1 cellular context compared by ENCODE assay signal in the genomic region with DNA sequence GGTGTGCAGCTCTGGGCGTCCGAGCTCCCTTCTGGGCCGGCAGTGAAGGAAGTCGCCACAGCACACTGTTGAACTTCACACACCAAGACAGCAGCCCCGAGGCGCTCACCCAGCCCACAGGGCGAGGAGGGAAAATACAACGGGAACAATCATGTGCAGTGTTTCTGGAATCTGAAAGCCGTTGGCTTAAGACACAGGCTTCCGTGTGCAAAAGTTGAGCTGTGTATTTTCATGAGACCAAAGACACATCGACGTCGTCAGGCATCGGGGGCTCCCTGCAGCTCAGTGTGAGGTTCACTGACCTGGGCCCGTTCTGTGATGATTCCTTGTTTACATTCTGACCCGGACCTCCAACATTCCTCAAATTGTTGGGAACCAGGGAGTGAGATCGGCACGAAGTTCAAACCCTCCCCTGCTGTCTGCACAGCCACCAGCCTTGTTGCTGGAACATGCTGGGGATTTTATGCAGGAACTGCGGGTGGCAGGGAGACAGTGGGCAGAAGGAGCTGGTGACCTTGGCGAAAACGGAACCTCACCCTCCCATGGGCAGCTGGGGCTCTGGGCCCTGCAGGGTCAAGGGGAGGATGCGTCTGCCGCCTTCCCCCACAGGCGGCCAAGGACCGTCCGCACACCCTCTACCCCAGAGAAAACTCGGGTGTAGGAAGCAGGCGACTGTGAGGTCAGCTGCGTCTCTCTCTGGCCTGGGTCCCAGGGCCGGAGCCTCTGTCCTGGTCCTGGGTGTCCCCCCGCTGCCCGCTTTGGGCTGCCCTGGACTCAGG.
A peak's percentile ranks its signal among the peaks of the same experiment; 100 is the strongest.
TF ChIP-seq lines count a peak whose summit lies in the region.

No MANE protein-coding gene starts in this region.

TF ChIP-seq in HepG2, 621 proteins besides CTCF, POLR2A, EP300 and RAD21 (continued from another document and continues in another):
- TF ChIP-seq ARNT (IDR thresholded peaks at IDR 0.05) (no peak), ZNF263 (CRISPR knock-in tag; IDR thresholded peaks at IDR 0.05) (peak; percentile 51; the same call in 1 of the 2 replicates), EZH2 (conservative IDR thresholded peaks at IDR 0.05; ENCODE audit: low read depth, low read length) (no peak), KLF13 (CRISPR knock-in tag; IDR thresholded peaks at IDR 0.05) (no peak; the same call in 1 of the 2 replicates), ZSCAN30 (CRISPR knock-in tag; IDR thresholded peaks at IDR 0.05) (no peak), KLF12 (CRISPR knock-in tag; IDR thresholded peaks at IDR 0.05; ENCODE audit: borderline replicate concordance) (no peak), ZNF207 (IDR thresholded peaks at IDR 0.05; ENCODE audit: borderline replicate concordance) (no peak), ZNF234 (CRISPR knock-in tag; conservative IDR thresholded peaks at IDR 0.05) (no peak), ZNF792 (CRISPR knock-in tag; IDR thresholded peaks at IDR 0.05) (peak; percentile 76; the same call in 1 of the 2 replicates), CREB1 (IDR thresholded peaks at IDR 0.05) (peak; percentile 27; the same call in 1 of the 2 replicates), CREB1 (CRISPR knock-in tag; IDR thresholded peaks at IDR 0.05) (no peak), ZNF557 (CRISPR knock-in tag; IDR thresholded peaks at IDR 0.05) (peak; percentile 93), PHF5A (CRISPR knock-in tag; IDR thresholded peaks at IDR 0.05; ENCODE audit: low read depth, unreplicated experiment) (peak; percentile 77), ZNF12 (CRISPR knock-in tag; IDR thresholded peaks at IDR 0.05) (peak; percentile 58; the same call in 1 of the 2 replicates), CBFB (CRISPR knock-in tag; IDR thresholded peaks at IDR 0.05) (peak; percentile 89), BORCS8-MEF2B (CRISPR knock-in tag; IDR thresholded peaks at IDR 0.05) (peak; percentile 88), ZNF124 (CRISPR knock-in tag; IDR thresholded peaks at IDR 0.05) (peak; percentile 59; the same call in 1 of the 2 replicates), TSC22D2 (CRISPR knock-in tag; IDR thresholded peaks at IDR 0.05; ENCODE audit: borderline replicate concordance) (peak; percentile 85; the same call in 1 of the 2 replicates), ZNF781 (CRISPR knock-in tag; IDR thresholded peaks at IDR 0.05; ENCODE audit: borderline replicate concordance, not compliant biosample characterization) (peak; percentile 97), NRL (CRISPR knock-in tag; IDR thresholded peaks at IDR 0.05; ENCODE audit: borderline replicate concordance) (peak; percentile 85; the same call in 1 of the 2 replicates), ZNF230 (CRISPR knock-in tag; IDR thresholded peaks at IDR 0.05) (0 out of 2 replicates have a peak, but pooled peaks have one; percentile 67), ZNF773 (CRISPR knock-in tag; IDR thresholded peaks at IDR 0.05; ENCODE audit: borderline replicate concordance) (peak; percentile 18; the same call in 1 of the 2 replicates), ARNT2 (CRISPR knock-in tag; IDR thresholded peaks at IDR 0.05; ENCODE audit: low read depth) (peak; percentile 61; the same call in 1 of the 2 replicates), XBP1 (CRISPR knock-in tag; IDR thresholded peaks at IDR 0.05) (0 out of 2 replicates have a peak, but pooled peaks have one; percentile 65), HMG20A (CRISPR knock-in tag; IDR thresholded peaks at IDR 0.05; ENCODE audit: borderline replicate concordance) (peak; percentile 87), TP53 (CRISPR knock-in tag; conservative IDR thresholded peaks at IDR 0.05) (no peak; the same call in 1 of the 2 replicates), ZNF264 (CRISPR knock-in tag; IDR thresholded peaks at IDR 0.05) (peak; percentile 86), HHEX (CRISPR knock-in tag; IDR thresholded peaks at IDR 0.05) (no peak), ZNF589 (CRISPR knock-in tag; conservative IDR thresholded peaks at IDR 0.05) (peak; percentile 83; the same call in 1 of the 2 replicates), HNF4A (CRISPR knock-in tag; IDR thresholded peaks at IDR 0.05) (peak; percentile 97), SETDB1 (CRISPR knock-in tag; IDR thresholded peaks at IDR 0.05; ENCODE audit: borderline replicate concordance) (no peak), CENPX (CRISPR knock-in tag; IDR thresholded peaks at IDR 0.05) (no peak), NR2F6 (IDR thresholded peaks at IDR 0.05) (peak; percentile 82), NR2F6 (CRISPR knock-in tag; IDR thresholded peaks at IDR 0.05) (peak; percentile 86), NFKBIZ (CRISPR knock-in tag; IDR thresholded peaks at IDR 0.05) (peak; percentile 90), JUNB (CRISPR knock-in tag; IDR thresholded peaks at IDR 0.05; ENCODE audit: borderline replicate concordance) (peak; percentile 76; the same call in 1 of the 2 replicates), POLR2G (IDR thresholded peaks at IDR 0.05; ENCODE audit: low read depth, low read length) (no peak), MTA1 (CRISPR knock-in tag; IDR thresholded peaks at IDR 0.05; ENCODE audit: borderline replicate concordance) (peak; percentile 96), ZKSCAN8 (CRISPR knock-in tag; IDR thresholded peaks at IDR 0.05; ENCODE audit: borderline replicate concordance) (peak; percentile 91; the same call in 1 of the 2 replicates), NCOA5 (CRISPR knock-in tag; IDR thresholded peaks at IDR 0.05) (no peak), SMAD1 (CRISPR knock-in tag; IDR thresholded peaks at IDR 0.05; ENCODE audit: borderline replicate concordance, low read depth) (no peak), ZNF572 (CRISPR knock-in tag; IDR thresholded peaks at IDR 0.05) (no peak)
- TF ChIP-seq, protein P1, sequence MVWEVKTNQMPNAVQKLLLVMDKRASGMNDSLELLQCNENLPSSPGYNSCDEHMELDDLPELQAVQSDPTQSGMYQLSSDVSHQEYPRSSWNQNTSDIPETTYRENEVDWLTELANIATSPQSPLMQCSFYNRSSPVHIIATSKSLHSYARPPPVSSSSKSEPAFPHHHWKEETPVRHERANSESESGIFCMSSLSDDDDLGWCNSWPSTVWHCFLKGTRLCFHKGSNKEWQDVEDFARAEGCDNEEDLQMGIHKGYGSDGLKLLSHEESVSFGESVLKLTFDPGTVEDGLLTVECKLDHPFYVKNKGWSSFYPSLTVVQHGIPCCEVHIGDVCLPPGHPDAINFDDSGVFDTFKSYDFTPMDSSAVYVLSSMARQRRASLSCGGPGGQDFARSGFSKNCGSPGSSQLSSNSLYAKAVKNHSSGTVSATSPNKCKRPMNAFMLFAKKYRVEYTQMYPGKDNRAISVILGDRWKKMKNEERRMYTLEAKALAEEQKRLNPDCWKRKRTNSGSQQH (CRISPR knock-in tag; IDR thresholded peaks at IDR 0.05; ENCODE audit: low read depth): no peak
- TF ChIP-seq, protein P2, sequence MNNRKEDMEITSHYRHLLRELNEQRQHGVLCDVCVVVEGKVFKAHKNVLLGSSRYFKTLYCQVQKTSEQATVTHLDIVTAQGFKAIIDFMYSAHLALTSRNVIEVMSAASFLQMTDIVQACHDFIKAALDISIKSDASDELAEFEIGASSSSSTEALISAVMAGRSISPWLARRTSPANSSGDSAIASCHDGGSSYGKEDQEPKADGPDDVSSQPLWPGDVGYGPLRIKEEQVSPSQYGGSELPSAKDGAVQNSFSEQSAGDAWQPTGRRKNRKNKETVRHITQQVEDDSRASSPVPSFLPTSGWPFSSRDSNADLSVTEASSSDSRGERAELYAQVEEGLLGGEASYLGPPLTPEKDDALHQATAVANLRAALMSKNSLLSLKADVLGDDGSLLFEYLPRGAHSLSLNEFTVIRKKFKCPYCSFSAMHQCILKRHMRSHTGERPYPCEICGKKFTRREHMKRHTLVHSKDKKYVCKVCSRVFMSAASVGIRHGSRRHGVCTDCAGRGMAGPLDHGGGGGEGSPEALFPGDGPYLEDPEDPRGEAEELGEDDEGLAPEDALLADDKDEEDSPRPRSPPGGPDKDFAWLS (CRISPR knock-in tag; IDR thresholded peaks at IDR 0.05; ENCODE audit: borderline replicate concordance): peak; percentile 66; the same call in 1 of the 2 replicates
- TF ChIP-seq, protein P3, sequence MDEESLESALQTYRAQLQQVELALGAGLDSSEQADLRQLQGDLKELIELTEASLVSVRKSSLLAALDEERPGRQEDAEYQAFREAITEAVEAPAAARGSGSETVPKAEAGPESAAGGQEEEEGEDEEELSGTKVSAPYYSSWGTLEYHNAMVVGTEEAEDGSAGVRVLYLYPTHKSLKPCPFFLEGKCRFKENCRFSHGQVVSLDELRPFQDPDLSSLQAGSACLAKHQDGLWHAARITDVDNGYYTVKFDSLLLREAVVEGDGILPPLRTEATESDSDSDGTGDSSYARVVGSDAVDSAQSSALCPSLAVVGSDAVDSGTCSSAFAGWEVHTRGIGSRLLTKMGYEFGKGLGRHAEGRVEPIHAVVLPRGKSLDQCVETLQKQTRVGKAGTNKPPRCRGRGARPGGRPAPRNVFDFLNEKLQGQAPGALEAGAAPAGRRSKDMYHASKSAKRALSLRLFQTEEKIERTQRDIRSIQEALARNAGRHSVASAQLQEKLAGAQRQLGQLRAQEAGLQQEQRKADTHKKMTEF (CRISPR knock-in tag; IDR thresholded peaks at IDR 0.05): peak; percentile 90
- TF ChIP-seq, protein P4, sequence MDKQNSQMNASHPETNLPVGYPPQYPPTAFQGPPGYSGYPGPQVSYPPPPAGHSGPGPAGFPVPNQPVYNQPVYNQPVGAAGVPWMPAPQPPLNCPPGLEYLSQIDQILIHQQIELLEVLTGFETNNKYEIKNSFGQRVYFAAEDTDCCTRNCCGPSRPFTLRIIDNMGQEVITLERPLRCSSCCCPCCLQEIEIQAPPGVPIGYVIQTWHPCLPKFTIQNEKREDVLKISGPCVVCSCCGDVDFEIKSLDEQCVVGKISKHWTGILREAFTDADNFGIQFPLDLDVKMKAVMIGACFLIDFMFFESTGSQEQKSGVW (CRISPR knock-in tag; IDR thresholded peaks at IDR 0.05; ENCODE audit: borderline replicate concordance): no peak
- TF ChIP-seq, protein P5, sequence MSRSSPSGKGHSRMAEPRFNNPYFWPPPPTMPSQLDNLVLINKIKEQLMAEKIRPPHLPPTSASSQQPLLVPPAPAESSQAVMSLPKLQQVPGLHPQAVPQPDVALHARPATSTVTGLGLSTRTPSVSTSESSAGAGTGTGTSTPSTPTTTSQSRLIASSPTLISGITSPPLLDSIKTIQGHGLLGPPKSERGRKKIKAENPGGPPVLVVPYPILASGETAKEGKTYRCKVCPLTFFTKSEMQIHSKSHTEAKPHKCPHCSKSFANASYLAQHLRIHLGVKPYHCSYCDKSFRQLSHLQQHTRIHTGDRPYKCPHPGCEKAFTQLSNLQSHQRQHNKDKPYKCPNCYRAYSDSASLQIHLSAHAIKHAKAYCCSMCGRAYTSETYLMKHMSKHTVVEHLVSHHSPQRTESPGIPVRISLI (CRISPR knock-in tag; IDR thresholded peaks at IDR 0.05; ENCODE audit: borderline replicate concordance): peak; percentile 46; the same call in 1 of the 2 replicates
- TF ChIP-seq, protein P6, sequence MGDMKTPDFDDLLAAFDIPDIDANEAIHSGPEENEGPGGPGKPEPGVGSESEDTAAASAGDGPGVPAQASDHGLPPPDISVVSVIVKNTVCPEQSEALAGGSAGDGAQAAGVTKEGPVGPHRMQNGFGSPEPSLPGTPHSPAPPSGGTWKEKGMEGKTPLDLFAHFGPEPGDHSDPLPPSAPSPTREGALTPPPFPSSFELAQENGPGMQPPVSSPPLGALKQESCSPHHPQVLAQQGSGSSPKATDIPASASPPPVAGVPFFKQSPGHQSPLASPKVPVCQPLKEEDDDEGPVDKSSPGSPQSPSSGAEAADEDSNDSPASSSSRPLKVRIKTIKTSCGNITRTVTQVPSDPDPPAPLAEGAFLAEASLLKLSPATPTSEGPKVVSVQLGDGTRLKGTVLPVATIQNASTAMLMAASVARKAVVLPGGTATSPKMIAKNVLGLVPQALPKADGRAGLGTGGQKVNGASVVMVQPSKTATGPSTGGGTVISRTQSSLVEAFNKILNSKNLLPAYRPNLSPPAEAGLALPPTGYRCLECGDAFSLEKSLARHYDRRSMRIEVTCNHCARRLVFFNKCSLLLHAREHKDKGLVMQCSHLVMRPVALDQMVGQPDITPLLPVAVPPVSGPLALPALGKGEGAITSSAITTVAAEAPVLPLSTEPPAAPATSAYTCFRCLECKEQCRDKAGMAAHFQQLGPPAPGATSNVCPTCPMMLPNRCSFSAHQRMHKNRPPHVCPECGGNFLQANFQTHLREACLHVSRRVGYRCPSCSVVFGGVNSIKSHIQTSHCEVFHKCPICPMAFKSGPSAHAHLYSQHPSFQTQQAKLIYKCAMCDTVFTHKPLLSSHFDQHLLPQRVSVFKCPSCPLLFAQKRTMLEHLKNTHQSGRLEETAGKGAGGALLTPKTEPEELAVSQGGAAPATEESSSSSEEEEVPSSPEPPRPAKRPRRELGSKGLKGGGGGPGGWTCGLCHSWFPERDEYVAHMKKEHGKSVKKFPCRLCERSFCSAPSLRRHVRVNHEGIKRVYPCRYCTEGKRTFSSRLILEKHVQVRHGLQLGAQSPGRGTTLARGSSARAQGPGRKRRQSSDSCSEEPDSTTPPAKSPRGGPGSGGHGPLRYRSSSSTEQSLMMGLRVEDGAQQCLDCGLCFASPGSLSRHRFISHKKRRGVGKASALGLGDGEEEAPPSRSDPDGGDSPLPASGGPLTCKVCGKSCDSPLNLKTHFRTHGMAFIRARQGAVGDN (CRISPR knock-in tag; IDR thresholded peaks at IDR 0.05): peak; percentile 98
- TF ChIP-seq, protein P7, sequence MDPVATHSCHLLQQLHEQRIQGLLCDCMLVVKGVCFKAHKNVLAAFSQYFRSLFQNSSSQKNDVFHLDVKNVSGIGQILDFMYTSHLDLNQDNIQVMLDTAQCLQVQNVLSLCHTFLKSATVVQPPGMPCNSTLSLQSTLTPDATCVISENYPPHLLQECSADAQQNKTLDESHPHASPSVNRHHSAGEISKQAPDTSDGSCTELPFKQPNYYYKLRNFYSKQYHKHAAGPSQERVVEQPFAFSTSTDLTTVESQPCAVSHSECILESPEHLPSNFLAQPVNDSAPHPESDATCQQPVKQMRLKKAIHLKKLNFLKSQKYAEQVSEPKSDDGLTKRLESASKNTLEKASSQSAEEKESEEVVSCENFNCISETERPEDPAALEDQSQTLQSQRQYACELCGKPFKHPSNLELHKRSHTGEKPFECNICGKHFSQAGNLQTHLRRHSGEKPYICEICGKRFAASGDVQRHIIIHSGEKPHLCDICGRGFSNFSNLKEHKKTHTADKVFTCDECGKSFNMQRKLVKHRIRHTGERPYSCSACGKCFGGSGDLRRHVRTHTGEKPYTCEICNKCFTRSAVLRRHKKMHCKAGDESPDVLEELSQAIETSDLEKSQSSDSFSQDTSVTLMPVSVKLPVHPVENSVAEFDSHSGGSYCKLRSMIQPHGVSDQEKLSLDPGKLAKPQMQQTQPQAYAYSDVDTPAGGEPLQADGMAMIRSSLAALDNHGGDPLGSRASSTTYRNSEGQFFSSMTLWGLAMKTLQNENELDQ (CRISPR knock-in tag; IDR thresholded peaks at IDR 0.05; ENCODE audit: borderline replicate concordance): peak; percentile 29; the same call in 1 of the 2 replicates
- TF ChIP-seq, protein P8, sequence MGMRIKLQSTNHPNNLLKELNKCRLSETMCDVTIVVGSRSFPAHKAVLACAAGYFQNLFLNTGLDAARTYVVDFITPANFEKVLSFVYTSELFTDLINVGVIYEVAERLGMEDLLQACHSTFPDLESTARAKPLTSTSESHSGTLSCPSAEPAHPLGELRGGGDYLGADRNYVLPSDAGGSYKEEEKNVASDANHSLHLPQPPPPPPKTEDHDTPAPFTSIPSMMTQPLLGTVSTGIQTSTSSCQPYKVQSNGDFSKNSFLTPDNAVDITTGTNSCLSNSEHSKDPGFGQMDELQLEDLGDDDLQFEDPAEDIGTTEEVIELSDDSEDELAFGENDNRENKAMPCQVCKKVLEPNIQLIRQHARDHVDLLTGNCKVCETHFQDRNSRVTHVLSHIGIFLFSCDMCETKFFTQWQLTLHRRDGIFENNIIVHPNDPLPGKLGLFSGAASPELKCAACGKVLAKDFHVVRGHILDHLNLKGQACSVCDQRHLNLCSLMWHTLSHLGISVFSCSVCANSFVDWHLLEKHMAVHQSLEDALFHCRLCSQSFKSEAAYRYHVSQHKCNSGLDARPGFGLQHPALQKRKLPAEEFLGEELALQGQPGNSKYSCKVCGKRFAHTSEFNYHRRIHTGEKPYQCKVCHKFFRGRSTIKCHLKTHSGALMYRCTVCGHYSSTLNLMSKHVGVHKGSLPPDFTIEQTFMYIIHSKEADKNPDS (CRISPR knock-in tag; IDR thresholded peaks at IDR 0.05): peak; percentile 87; the same call in 1 of the 2 replicates
